ENCODE assay signal across 1 cellular context in genomic region chr2:45028276-45028675, GRCh38.
TF ChIP-seq lines count a peak whose summit lies in the region.

No MANE protein-coding gene starts in this region.

TF ChIP-seq in GM23338, 12 proteins besides CTCF, POLR2A, EP300 and RAD21 (continued from another document):
- TF ChIP-seq ZNF462 (CRISPR knock-in tag; IDR thresholded peaks at IDR 0.05) (no peak), STAT1 (IDR thresholded peaks at IDR 0.05; ENCODE audit: unreplicated experiment) (no peak), CREB1 (CRISPR knock-in tag; IDR thresholded peaks at IDR 0.05; ENCODE audit: low read depth) (no peak), NANOG (IDR thresholded peaks at IDR 0.05; ENCODE audit: borderline replicate concordance) (no peak), EZH2 (IDR thresholded peaks at IDR 0.05; ENCODE audit: low read depth, unreplicated experiment) (no peak), ZNF331 (CRISPR knock-in tag; IDR thresholded peaks at IDR 0.05; ENCODE audit: low read depth) (no peak), EZH2phosphoT487 (IDR thresholded peaks at IDR 0.05; ENCODE audit: unreplicated experiment) (no peak), POLR2AphosphoS5 (IDR thresholded peaks at IDR 0.05; ENCODE audit: low read depth) (no peak), ZNF114 (CRISPR knock-in tag; IDR thresholded peaks at IDR 0.05) (no peak)
- TF ChIP-seq, protein P1, sequence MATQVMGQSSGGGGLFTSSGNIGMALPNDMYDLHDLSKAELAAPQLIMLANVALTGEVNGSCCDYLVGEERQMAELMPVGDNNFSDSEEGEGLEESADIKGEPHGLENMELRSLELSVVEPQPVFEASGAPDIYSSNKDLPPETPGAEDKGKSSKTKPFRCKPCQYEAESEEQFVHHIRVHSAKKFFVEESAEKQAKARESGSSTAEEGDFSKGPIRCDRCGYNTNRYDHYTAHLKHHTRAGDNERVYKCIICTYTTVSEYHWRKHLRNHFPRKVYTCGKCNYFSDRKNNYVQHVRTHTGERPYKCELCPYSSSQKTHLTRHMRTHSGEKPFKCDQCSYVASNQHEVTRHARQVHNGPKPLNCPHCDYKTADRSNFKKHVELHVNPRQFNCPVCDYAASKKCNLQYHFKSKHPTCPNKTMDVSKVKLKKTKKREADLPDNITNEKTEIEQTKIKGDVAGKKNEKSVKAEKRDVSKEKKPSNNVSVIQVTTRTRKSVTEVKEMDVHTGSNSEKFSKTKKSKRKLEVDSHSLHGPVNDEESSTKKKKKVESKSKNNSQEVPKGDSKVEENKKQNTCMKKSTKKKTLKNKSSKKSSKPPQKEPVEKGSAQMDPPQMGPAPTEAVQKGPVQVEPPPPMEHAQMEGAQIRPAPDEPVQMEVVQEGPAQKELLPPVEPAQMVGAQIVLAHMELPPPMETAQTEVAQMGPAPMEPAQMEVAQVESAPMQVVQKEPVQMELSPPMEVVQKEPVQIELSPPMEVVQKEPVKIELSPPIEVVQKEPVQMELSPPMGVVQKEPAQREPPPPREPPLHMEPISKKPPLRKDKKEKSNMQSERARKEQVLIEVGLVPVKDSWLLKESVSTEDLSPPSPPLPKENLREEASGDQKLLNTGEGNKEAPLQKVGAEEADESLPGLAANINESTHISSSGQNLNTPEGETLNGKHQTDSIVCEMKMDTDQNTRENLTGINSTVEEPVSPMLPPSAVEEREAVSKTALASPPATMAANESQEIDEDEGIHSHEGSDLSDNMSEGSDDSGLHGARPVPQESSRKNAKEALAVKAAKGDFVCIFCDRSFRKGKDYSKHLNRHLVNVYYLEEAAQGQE (IDR thresholded peaks at IDR 0.05; ENCODE audit: unreplicated experiment), result no peak
- TF ChIP-seq, protein P2, sequence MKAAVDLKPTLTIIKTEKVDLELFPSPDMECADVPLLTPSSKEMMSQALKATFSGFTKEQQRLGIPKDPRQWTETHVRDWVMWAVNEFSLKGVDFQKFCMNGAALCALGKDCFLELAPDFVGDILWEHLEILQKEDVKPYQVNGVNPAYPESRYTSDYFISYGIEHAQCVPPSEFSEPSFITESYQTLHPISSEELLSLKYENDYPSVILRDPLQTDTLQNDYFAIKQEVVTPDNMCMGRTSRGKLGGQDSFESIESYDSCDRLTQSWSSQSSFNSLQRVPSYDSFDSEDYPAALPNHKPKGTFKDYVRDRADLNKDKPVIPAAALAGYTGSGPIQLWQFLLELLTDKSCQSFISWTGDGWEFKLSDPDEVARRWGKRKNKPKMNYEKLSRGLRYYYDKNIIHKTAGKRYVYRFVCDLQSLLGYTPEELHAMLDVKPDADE (IDR thresholded peaks at IDR 0.05), result no peak
TF ChIP-seq in GM23338: peak in this region for 0.
